In genomic region chr19:6551607-6552450, GRCh38 we compare ENCODE assay signal across 8 cellular contexts. TPM values are rescaled to one million over a fixed set of nuclear protein-coding genes. Genes with fewer than 3 reads are reported as not detected.
DNase-seq lines count a peak whose midpoint lies in the region; ATAC-seq and TF ChIP-seq lines count a peak whose summit lies in the region.

No MANE protein-coding gene starts in this region.

- peak in 1 of 2 donors; percentile 7 for TF ChIP-seq CTCF in suprapubic skin (IDR thresholded peaks at IDR 0.05)

- H3K4me3 Mint-ChIP-seq in activated naive CD4-positive, alpha-beta T cell treated with anti-CD3 and anti-CD28 coated beads for 36 hours, result no peak overlapping the region

- no peaks in the 10 kb centered on the region for H3K36me3 Mint-ChIP-seq in activated naive CD4-positive, alpha-beta T cell treated with anti-CD3 and anti-CD28 coated beads for 36 hours (ENCODE audit: low read depth)

- peak overlapping the region; percentile 48 for H3K4me2 ChIP-seq in neuronal stem cell (ENCODE audit: insufficient read depth, low read length, poor library complexity, severe bottlenecking)

- H3K23ac ChIP-seq in neuronal stem cell (ENCODE audit: low read depth, low read length, poor library complexity), result no peak overlapping the region

- H2BK15ac ChIP-seq in neuronal stem cell (ENCODE audit: low read length), result peak overlapping the region; percentile 76

- no peak overlapping the region for H3K27ac Mint-ChIP-seq in activated naive CD4-positive, alpha-beta T cell treated with anti-CD3 and anti-CD28 coated beads for 36 hours

- H2AK5ac ChIP-seq in neuronal stem cell (ENCODE audit: low read depth, low read length), result no peak overlapping the region

- in situ Hi-C loops in ACHN (cut with HindIII; ENCODE audit: low pct_ligation_motif_present, low pct_unique_long_range_greater_than_20kb, low sequenced_read_pairs), result no loop called here

- H3K27me3 ChIP-seq in SJSA1 (replicated peaks) (no peaks in the 10 kb centered on the region), neuronal stem cell (ENCODE audit: control insufficient read depth in 3 of 3, insufficient read depth in 3 of 3, low read depth in 1 of 3, low read length in 3 of 3) (peaks cover 0 to 14% (median 0%) of the 10 kb centered on the region in 3 experiments), suprapubic skin (no peaks in the 10 kb centered on the region)

- H2BK5ac ChIP-seq in neuronal stem cell (ENCODE audit: low read length), result no peak overlapping the region

- H4K91ac ChIP-seq in neuronal stem cell (ENCODE audit: low read depth, low read length, poor library complexity), result no peak overlapping the region

- peaks cover 2% of the 10 kb centered on the region for H3K4me1 Mint-ChIP-seq in activated naive CD4-positive, alpha-beta T cell treated with anti-CD3 and anti-CD28 coated beads for 36 hours (ENCODE audit: low read depth)

- CTCF ChIA-PET in activated naive CD4-positive, alpha-beta T cell treated with anti-CD3 and anti-CD28 coated beads for 36 hours (lab: Charles Lee), result interaction anchor here (0.8 to 1.4 kb wide), 2 partner anchors 311 to 313 kb away, joined by 3 read pairs; no protein-coding TSS in a partner anchor

- no peak for ATAC-seq in GM21825 (IDR thresholded peaks at IDR 0.05; ENCODE audit: unreplicated experiment)

- H3K14ac ChIP-seq in neuronal stem cell (ENCODE audit: low read length), result peak overlapping the region; percentile 86

- DNase-seq in GM19238 (ENCODE audit: insufficient read length, low spot score) (peak; percentile 59), SJSA1 (ENCODE audit: low read depth in 1 of 2, low spot score in 2 of 2) (peak; percentile 68 to 82), neuronal stem cell (ENCODE audit: low spot score) (no peak), ACHN (no peak), suprapubic skin (ENCODE audit: low spot score in 2 of 2) (no peak), SKM-1 (lab: John Stamatoyannopoulos, UW; ENCODE audit: unreplicated experiment) (no peak)
- DNase-seq in activated naive CD4-positive, alpha-beta T cell treated with anti-CD3 and anti-CD28 coated beads for 36 hours, result peak; percentile 61

- no CpG with 5 or more reads among the region's 28 CpGs for WGBS in neuronal stem cell (ENCODE audit: extremely low coverage in 2 of 2, insufficient read length in 2 of 2, insufficient replicate concordance in 1 of 2), 2 donors
- 20% methylated on average over 8 of the region's 28 CpGs for WGBS in suprapubic skin

- no peak overlapping the region for H4K8ac ChIP-seq in neuronal stem cell (ENCODE audit: low read depth, low read length)

- TF ChIP-seq EP300 in suprapubic skin (IDR thresholded peaks at IDR 0.05), result no peak

- H2BK120ac ChIP-seq in neuronal stem cell (ENCODE audit: low read depth, low read length), result no peak overlapping the region

- peaks cover 23% of the 10 kb centered on the region for H3K4me1 ChIP-seq in SJSA1 (replicated peaks)
- peaks cover 0 to 3% of the 10 kb centered on the region in 2 donors for H3K4me1 ChIP-seq in neuronal stem cell (ENCODE audit: control insufficient read depth in 2 of 2, insufficient read depth in 1 of 2, low read depth in 1 of 2, low read length in 2 of 2)
- H3K4me1 ChIP-seq in suprapubic skin, result peaks cover 8% of the 10 kb centered on the region

- H3K18ac ChIP-seq in neuronal stem cell (ENCODE audit: low read length), result peak overlapping the region; percentile 79

- H3K27me3 Mint-ChIP-seq in activated naive CD4-positive, alpha-beta T cell treated with anti-CD3 and anti-CD28 coated beads for 36 hours (ENCODE audit: low read depth), result no peaks in the 10 kb centered on the region

- H3K79me1 ChIP-seq in neuronal stem cell (ENCODE audit: low read depth, low read length), result no peaks in the 10 kb centered on the region

- intact Hi-C loops in activated naive CD4-positive, alpha-beta T cell treated with anti-CD3 and anti-CD28 coated beads for 36 hours (cut with micrococcal nuclease), result no loop called here

- peak overlapping the region; percentile 89 for H2AFZ ChIP-seq in neuronal stem cell (ENCODE audit: low read length)

- no peak overlapping the region for H2BK12ac ChIP-seq in neuronal stem cell (ENCODE audit: low read length)

- no peak for TF ChIP-seq POLR2A in suprapubic skin (IDR thresholded peaks at IDR 0.05)

- H3K9ac ChIP-seq in neuronal stem cell (ENCODE audit: low read depth, low read length, poor library complexity), result no peak overlapping the region

- H3K4ac ChIP-seq in neuronal stem cell (ENCODE audit: low read length), result no peak overlapping the region

- H3K27ac ChIP-seq in SJSA1 (no peak overlapping the region; the same call in 1 of the 2 replicates), neuronal stem cell (replicated peaks; ENCODE audit: low read length) (no peak overlapping the region), suprapubic skin (no peak overlapping the region)

- H3K4me3 ChIP-seq in SJSA1, result no peak overlapping the region
- no peak overlapping the region for H3K4me3 ChIP-seq in neuronal stem cell (ENCODE audit: low read length in 2 of 2)
- H3K4me3 ChIP-seq in suprapubic skin, result no peak overlapping the region

- H3K9me3 ChIP-seq in SJSA1 (replicated peaks) (no peaks in the 10 kb centered on the region), neuronal stem cell (replicated peaks in 1 of 2; ENCODE audit: control insufficient read depth in 2 of 2, insufficient read depth in 1 of 2, low read depth in 1 of 2, low read length in 2 of 2) (no peaks in the 10 kb centered on the region), suprapubic skin (no peaks in the 10 kb centered on the region)

- H3K9me3 Mint-ChIP-seq in activated naive CD4-positive, alpha-beta T cell treated with anti-CD3 and anti-CD28 coated beads for 36 hours, result peaks cover 5% of the 10 kb centered on the region

- no peaks in the 10 kb centered on the region for H3K36me3 ChIP-seq in SJSA1
- no peaks in the 10 kb centered on the region for H3K36me3 ChIP-seq in neuronal stem cell (replicated peaks in 1 of 2; ENCODE audit: control insufficient read depth in 2 of 2, insufficient read depth in 2 of 2, low read length in 2 of 2)
- no peaks in the 10 kb centered on the region for H3K36me3 ChIP-seq in suprapubic skin

RNA-seq across cellular contexts. Expression of gene TNFSF9, which starts 21.0 kb away (rescaled TPM):
- total RNA-seq in SJSA1 (2014; rRNA removed; shearing (Covaris generic)), result 16.3 and 18.2 TPM in 2 replicates
- total RNA-seq in activated naive CD4-positive, alpha-beta T cell treated with anti-CD3 and anti-CD28 coated beads for 36 hours, result 1 to 10 TPM; 1.3 to 1.5 TPM
- 1.5 TPM for polyA plus RNA-seq in neuronal stem cell (2013, experiment 1 of 2)
- 1.8 TPM for polyA plus RNA-seq in neuronal stem cell (2013, experiment 2 of 2)
- total RNA-seq in suprapubic skin, result 1 to 10 TPM; 1.0 to 2.9 (median 1.7) TPM

RNA-seq across cellular contexts. Expression of gene CD70, which starts 39.1 kb away (rescaled TPM):
- 122 and 128 TPM in 2 replicates for total RNA-seq in SJSA1 (2014; rRNA removed; shearing (Covaris generic))
- 1 to 10 TPM; 3.1 to 3.7 TPM for total RNA-seq in activated naive CD4-positive, alpha-beta T cell treated with anti-CD3 and anti-CD28 coated beads for 36 hours
- 0.88 TPM for polyA plus RNA-seq in neuronal stem cell (2013, experiment 1 of 2)
- 0.91 TPM for polyA plus RNA-seq in neuronal stem cell (2013, experiment 2 of 2)
- total RNA-seq in suprapubic skin, result under 1 TPM in 1 of 4 donors, not detected in 3; 0.97 TPM

RNA-seq across cellular contexts. Expression of gene TUBB4A, which starts 49.7 kb away (rescaled TPM):
- not detected in 2 replicates for total RNA-seq in SJSA1 (2014; rRNA removed; shearing (Covaris generic))
- total RNA-seq in activated naive CD4-positive, alpha-beta T cell treated with anti-CD3 and anti-CD28 coated beads for 36 hours, result 1 to 10 TPM; 6.4 to 7.0 TPM
- polyA plus RNA-seq in neuronal stem cell (2013, experiment 1 of 2), result 30.8 TPM
- 30.4 TPM for polyA plus RNA-seq in neuronal stem cell (2013, experiment 2 of 2)
- total RNA-seq in suprapubic skin, result 10 to 100 TPM in 1 of 4 donors, 1 to 10 TPM in 3; 2.1 to 13.9 (median 3.4) TPM

Comparison
In these comparisons a context has a peak if more than half of its experiments do, and no peak if none do; other contexts are left out.
1. DNase-seq: peak in GM19238 (single experiment), SJSA1 (2 of 2) and activated naive CD4-positive, alpha-beta T cell treated with anti-CD3 and anti-CD28 coated beads for 36 hours (single experiment); none in neuronal stem cell (single experiment), ACHN (single experiment), suprapubic skin (0 of 2) and SKM-1 (single experiment).
2. RNA of gene CD70, which starts 39.1 kb away (total RNA-seq): 122 to 128 TPM in SJSA1; 3.1 to 3.7 TPM in activated naive CD4-positive, alpha-beta T cell treated with anti-CD3 and anti-CD28 coated beads for 36 hours and 0.97 TPM in suprapubic skin; every median in the first group is over 10 times any median in the second.